Comparison of ENCODE assay signal across 8 cellular contexts in the genomic region with DNA sequence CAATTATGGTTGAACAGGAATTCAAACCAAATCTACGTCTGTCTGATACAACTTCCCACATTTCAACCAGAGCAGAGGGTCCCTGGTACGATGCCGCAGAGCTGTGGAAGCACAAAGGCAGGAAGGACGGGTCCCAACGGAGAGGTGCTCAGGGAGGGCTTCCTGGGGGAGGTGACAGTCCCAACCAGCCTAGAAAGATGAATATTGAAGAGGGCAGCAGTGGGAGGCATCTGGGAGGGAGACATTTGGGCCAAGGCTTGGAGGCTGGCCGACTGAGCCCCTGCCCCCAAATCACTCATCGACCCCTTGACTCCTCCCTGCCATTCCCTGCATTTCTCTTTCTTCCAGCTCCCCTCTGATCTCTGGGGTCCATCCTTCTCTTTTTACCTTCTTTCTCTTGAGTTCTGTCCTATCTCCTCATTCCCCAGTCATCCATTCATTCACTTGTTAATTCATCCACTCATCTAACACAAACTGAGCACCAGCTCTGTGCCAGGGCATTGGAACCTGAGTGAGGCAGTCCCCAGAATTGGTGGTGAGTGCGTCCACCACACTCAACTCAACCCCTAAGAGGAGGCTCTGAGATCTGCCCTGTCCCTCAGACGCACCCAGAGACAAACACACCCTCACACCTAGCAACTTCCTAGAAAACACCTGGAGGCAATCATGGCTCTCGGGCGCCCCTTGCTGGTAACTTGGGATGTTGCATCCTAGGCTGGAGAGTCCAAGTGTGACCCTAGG. TPM values are rescaled to one million over a fixed set of nuclear protein-coding genes. Genes with fewer than 3 reads are reported as not detected.
DNase-seq lines count a peak whose midpoint lies in the region; ATAC-seq and TF ChIP-seq lines count a peak whose summit lies in the region.

No MANE protein-coding gene starts in this region.

- DNase-seq in Caki2 (ENCODE audit: low read depth) (peak; percentile 74), NOMO-1 treated with DMSO at 0.1 percent for 48 hours (lab: John Stamatoyannopoulos, UW; ENCODE audit: unreplicated experiment) (peak; percentile 45), epithelial cell of esophagus (ENCODE audit: low read depth) (peak; percentile 75), naive B cell (peak; percentile 67)
- peak; percentile 31 for DNase-seq in activated CD8-positive, alpha-beta memory T cell treated with anti-CD3 and anti-CD28 coated beads, Interleukin-2, amount 50 U/mL, for 1 hour (ENCODE audit: extremely low read depth)
- DNase-seq in stimulated activated CD8-positive, alpha-beta memory T cell treated with anti-CD3 and anti-CD28 coated beads, Interleukin-7, amount 100 ng/mL, for 48 hours (ENCODE audit: extremely low read depth in 1 of 2, low read depth in 1 of 2): peak; percentile 45 to 48

- no peaks in the 10 kb centered on the region for H3K36me3 Mint-ChIP-seq in naive B cell

- H3K27ac Mint-ChIP-seq in naive B cell: peak overlapping the region in 1 of 6 donors; percentile 72

- no peak overlapping the region for H3K4me3 ChIP-seq in epithelial cell of esophagus (ENCODE audit: low read length)

- peak; percentile 41 for ATAC-seq in HG02885 (IDR thresholded peaks at IDR 0.05; ENCODE audit: poor library complexity, unreplicated experiment)
- ATAC-seq in naive B cell (ENCODE audit: low read depth in 2 of 2): peak; percentile 79 to 88
- ATAC-seq in GM19463 (IDR thresholded peaks at IDR 0.05; ENCODE audit: unreplicated experiment): no peak

- TF ChIP-seq CTCF in epithelial cell of esophagus (IDR thresholded peaks at IDR 0.05; ENCODE audit: insufficient read depth, low read depth, low read length, missing control alignments): peak; percentile 96

- H3K4me1 Mint-ChIP-seq in naive B cell: peaks cover 3 to 5% (median 4%) of the 10 kb centered on the region in 3 donors

- in situ Hi-C loops in Caki2 (cut with HindIII; ENCODE audit: low pct_unique_long_range_greater_than_20kb, low sequenced_read_pairs): no loop called here

- H3K27me3 Mint-ChIP-seq in naive B cell: peaks cover 10 to 23% (median 11%) of the 10 kb centered on the region in 3 donors

- no peaks in the 10 kb centered on the region for H3K9me3 Mint-ChIP-seq in naive B cell

- no peak overlapping the region for H3K4me3 Mint-ChIP-seq in naive B cell

RNA-seq across cellular contexts. Expression of gene CELA3B, which starts 13.2 kb away (rescaled TPM):
- total RNA-seq in Caki2 (2014; rRNA removed; shearing (Covaris generic); ENCODE audit: low replicate concordance): not detected in 2 replicates
- polyA plus RNA-seq in naive B cell (ENCODE audit: low read depth in 6 of 6): not detected

RNA-seq across cellular contexts. Expression of gene HSPG2, which starts 26.5 kb away (rescaled TPM):
- total RNA-seq in Caki2 (2014; rRNA removed; shearing (Covaris generic); ENCODE audit: low replicate concordance): 80.2 and 93.0 TPM in 2 replicates
- polyA plus RNA-seq in naive B cell (ENCODE audit: low read depth in 6 of 6): under 1 TPM in 1 of 6 donors, not detected in 5; 0.07 TPM

RNA-seq across cellular contexts. Expression of gene CELA3A, which starts 37.8 kb away (rescaled TPM):
- not detected in 2 replicates for total RNA-seq in Caki2 (2014; rRNA removed; shearing (Covaris generic); ENCODE audit: low replicate concordance)
- polyA plus RNA-seq in naive B cell (ENCODE audit: low read depth in 6 of 6): not detected
